26 cellular contexts compared by ENCODE assay signal in the genomic region with DNA sequence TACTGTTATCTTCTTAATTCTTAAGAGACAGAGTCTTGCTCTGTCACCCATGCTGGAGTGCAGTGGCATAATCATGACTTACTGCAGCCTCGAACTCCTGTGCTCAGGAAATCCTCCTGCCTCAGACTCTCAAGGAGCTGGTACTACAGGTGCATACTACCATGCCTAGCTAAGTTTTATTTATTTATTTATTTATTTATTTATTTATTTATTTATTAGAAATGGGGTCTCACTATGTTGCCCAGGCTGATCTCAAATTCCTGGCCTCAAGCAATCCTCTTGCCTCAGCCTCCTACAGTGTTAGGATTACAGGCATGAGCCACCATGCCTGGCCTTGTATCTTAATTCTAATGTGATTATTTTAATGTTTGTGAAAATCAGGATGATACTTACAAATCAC.
"Had no signal": no experiment of that assay in that cellular context is flagged by ENCODE, and none has a peak within 500 bp of the region (broad histone marks: within the 10 kb centered on the region; RNA-seq: fewer than 3 reads in every experiment).

No MANE protein-coding gene starts in this region.

- H3K4me3 ChIP-seq: stomach, suprapubic skin, testis, thoracic aorta, thyroid gland, tibial artery, tibial nerve, upper lobe of left lung, upper lobe of right lung, uterus, vagina had no signal

- H3K27ac ChIP-seq: stomach, suprapubic skin, testis, thoracic aorta, tibial artery, tibial nerve, upper lobe of left lung, upper lobe of right lung, uterus, vagina had no signal

- H3K4me1 ChIP-seq: stomach, suprapubic skin, testis, thyroid gland, tibial artery, tibial nerve, upper lobe of left lung, upper lobe of right lung, uterus, vagina had no signal

- H3K9me3 ChIP-seq: stomach, suprapubic skin, testis, thoracic aorta, thyroid gland, tibial artery, tibial nerve, upper lobe of left lung, upper lobe of right lung, uterus, vagina had no signal

- DNase-seq: stimulated activated CD4-positive, alpha-beta T cell treated with anti-CD3 and anti-CD28 coated beads, Interleukin-2, amount 100 ng/mL, for 48 hours; stimulated activated CD4-positive, alpha-beta T cell treated with anti-CD3 and anti-CD28 coated beads, Interleukin-4, amount 100 ng/mL, for 1 hour; stimulated activated CD4-positive, alpha-beta T cell treated with anti-CD3 and anti-CD28 coated beads, Interleukin-4, amount 100 ng/mL, for 24 hours; stimulated activated CD4-positive, alpha-beta T cell treated with anti-CD3 and anti-CD28 coated beads, Interleukin-4, amount 100 ng/mL, for 4 hours; stimulated activated CD8-positive, alpha-beta memory T cell treated with anti-CD3 and anti-CD28 coated beads, Interleukin-4, amount 100 ng/mL, for 48 hours; stimulated activated naive B cell treated with anti-CD40 and anti-IgM and Interleukin-4, amounts not matched to agents 10 μg/mL and 1 μg/mL and 100 μg/mL, for 72 hours; stimulated activated naive CD4-positive, alpha-beta T cell; stimulated activated naive CD4-positive, alpha-beta T cell treated with Interleukin-2 at 50 U/mL for 16 hours; stimulated activated naive CD8-positive, alpha-beta T cell treated with anti-CD3 and anti-CD28 coated beads, Interleukin-15, amount 100 ng/mL, for 72 hours; stimulated activated naive CD8-positive, alpha-beta T cell treated with anti-CD3 and anti-CD28 coated beads, Interleukin-15, Interleukin-2, amounts not matched to agents 100 U/mL and 50 U/mL, for 24 hours; stomach; substantia nigra; testis; tibial artery; trophoblast cell; upper lobe of left lung; upper lobe of right lung; uterus had no signal

- H3K36me3 ChIP-seq: suprapubic skin, thoracic aorta, thyroid gland, uterus, vagina had no signal

- H3K27me3 ChIP-seq: stomach, suprapubic skin, testis, thyroid gland, tibial artery, tibial nerve, upper lobe of left lung, upper lobe of right lung, uterus, vagina had no signal

- FAIRE-seq: urothelium cell line had no signal

- ATAC-seq: stimulated activated effector memory CD8-positive, alpha-beta T cell treated with anti-CD3 and anti-CD28 coated beads, Interleukin-12 subunit alpha, Interleukin-12 subunit beta, amount 100 ng/mL, for 72 hours; stimulated activated memory B cell treated with anti-CD40 and anti-IgM and Interleukin-4, amounts not matched to agents 10 μg/mL and 1 μg/mL and 100 μg/mL, for 72 hours; stimulated activated naive B cell treated with anti-CD40 and anti-IgM and Interleukin-4, amounts not matched to agents 10 μg/mL and 1 μg/mL and 100 μg/mL, for 72 hours; stimulated activated naive CD8-positive, alpha-beta T cell treated with anti-CD3 and anti-CD28 coated beads, Interleukin-15, amount 100 ng/mL, for 72 hours; stimulated activated naive CD8-positive, alpha-beta T cell treated with anti-CD3 and anti-CD28 coated beads, Interleukin-15, Interleukin-2, amounts not matched to agents 100 U/mL and 50 U/mL, for 24 hours; upper lobe of right lung had no signal
